1 cellular context compared by ENCODE assay signal in the genomic region with DNA sequence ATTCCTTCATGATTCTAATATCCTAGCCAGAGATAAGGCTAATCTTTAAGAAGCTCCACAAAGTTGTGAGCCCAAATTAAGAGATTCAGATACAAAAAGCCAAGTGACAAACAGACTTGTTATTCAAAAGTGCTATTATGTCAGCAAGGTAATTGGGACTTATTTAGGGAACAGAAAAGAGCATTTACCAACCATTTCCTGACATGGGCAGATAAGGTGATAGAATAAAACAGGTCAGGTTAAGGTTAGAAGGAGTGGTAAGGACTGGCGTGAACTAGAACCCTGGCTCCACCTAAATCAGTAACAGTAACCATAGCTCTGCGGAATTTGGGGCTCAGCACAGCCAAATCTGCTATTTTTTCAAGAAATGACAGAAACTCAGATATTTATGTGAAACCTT.
TF ChIP-seq lines count a peak whose summit lies in the region.

No MANE protein-coding gene starts in this region.

TF ChIP-seq in K562, 482 proteins besides CTCF, POLR2A, EP300 and RAD21:
- TF ChIP-seq RBM15 (IDR thresholded peaks at IDR 0.05; ENCODE audit: insufficient read depth, low read length) (no peak), TRIM24 (IDR thresholded peaks at IDR 0.05) (0 out of 4 replicates have a peak, but pooled peaks of 1 of the 2 experiments have one; percentile 16), RFX5 (IDR thresholded peaks at IDR 0.05; ENCODE audit: low read depth, low read length) (no peak), CBFA2T3 (IDR thresholded peaks at IDR 0.05) (peak; percentile 41), HMBOX1 (IDR thresholded peaks at IDR 0.05) (peak; percentile 94)
- TF ChIP-seq, protein P1, sequence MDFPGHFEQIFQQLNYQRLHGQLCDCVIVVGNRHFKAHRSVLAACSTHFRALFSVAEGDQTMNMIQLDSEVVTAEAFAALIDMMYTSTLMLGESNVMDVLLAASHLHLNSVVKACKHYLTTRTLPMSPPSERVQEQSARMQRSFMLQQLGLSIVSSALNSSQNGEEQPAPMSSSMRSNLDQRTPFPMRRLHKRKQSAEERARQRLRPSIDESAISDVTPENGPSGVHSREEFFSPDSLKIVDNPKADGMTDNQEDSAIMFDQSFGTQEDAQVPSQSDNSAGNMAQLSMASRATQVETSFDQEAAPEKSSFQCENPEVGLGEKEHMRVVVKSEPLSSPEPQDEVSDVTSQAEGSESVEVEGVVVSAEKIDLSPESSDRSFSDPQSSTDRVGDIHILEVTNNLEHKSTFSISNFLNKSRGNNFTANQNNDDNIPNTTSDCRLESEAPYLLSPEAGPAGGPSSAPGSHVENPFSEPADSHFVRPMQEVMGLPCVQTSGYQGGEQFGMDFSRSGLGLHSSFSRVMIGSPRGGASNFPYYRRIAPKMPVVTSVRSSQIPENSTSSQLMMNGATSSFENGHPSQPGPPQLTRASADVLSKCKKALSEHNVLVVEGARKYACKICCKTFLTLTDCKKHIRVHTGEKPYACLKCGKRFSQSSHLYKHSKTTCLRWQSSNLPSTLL (IDR thresholded peaks at IDR 0.05), result no peak
